Comparison of ENCODE assay signal across 9 cellular contexts in the genomic region with DNA sequence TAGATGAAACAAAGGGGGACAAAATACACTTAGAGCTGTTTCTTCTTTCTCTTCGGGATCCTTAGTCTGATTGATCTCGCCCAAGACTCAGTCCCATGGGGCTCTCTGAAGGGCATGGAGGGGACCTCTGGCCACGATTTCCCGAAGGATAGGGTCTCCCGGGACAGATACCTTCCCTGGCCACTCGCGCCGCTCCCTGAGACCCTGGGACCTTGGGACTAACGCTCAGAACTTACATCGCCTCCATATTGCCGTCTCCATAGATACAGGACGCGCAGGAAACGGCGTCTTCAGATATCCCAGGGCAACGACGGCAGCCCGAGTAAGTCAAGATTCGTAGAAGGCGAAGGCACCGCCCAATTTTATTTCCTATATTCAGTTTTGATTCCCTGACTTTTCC. TPM values are rescaled to one million over a fixed set of nuclear protein-coding genes. Genes with fewer than 3 reads are reported as not detected.
A peak's percentile ranks its signal among the peaks of the same experiment; 100 is the strongest.
DNase-seq lines count a peak whose midpoint lies in the region; ATAC-seq and TF ChIP-seq lines count a peak whose summit lies in the region.
"Had no signal": no experiment of that assay in that cellular context is flagged by ENCODE, and none has a peak within 500 bp of the region (broad histone marks: within the 10 kb centered on the region; RNA-seq: fewer than 3 reads in every experiment).

A gene with protein sequence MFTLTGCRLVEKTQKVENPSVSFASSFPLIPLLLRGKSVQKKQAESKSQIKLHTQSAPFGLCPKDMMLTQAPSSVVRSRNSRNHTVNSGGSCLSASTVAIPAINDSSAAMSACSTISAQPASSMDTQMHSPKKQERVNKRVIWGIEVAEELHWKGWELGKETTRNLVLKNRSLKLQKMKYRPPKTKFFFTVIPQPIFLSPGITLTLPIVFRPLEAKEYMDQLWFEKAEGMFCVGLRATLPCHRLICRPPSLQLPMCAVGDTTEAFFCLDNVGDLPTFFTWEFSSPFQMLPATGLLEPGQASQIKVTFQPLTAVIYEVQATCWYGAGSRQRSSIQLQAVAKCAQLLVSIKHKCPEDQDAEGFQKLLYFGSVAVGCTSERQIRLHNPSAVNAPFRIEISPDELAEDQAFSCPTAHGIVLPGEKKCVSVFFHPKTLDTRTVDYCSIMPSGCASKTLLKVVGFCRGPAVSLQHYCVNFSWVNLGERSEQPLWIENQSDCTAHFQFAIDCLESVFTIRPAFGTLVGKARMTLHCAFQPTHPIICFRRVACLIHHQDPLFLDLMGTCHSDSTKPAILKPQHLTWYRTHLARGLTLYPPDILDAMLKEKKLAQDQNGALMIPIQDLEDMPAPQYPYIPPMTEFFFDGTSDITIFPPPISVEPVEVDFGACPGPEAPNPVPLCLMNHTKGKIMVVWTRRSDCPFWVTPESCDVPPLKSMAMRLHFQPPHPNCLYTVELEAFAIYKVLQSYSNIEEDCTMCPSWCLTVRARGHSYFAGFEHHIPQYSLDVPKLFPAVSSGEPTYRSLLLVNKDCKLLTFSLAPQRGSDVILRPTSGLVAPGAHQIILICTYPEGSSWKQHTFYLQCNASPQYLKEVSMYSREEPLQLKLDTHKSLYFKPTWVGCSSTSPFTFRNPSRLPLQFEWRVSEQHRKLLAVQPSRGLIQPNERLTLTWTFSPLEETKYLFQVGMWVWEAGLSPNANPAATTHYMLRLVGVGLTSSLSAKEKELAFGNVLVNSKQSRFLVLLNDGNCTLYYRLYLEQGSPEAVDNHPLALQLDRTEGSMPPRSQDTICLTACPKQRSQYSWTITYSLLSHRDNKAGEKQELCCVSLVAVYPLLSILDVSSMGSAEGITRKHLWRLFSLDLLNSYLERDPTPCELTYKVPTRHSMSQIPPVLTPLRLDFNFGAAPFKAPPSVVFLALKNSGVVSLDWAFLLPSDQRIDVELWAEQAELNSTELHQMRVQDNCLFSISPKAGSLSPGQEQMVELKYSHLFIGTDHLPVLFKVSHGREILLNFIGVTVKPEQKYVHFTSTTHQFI (N-terminal part only) (minus strand): TSS at position 265 of the 400 bp plus-strand sequence. CDS start 2,468 bp downstream, outside the sequence.

- peak within 1 kb of the TSS; percentile 1 for H3K4me3 Mint-ChIP-seq in activated naive CD8-positive, alpha-beta T cell treated with anti-CD3 and anti-CD28 coated beads, Interleukin-2, amount 10 ng/mL, durations not matched to agents 7 days and 5 days

- H3K36me3 Mint-ChIP-seq in activated naive CD8-positive, alpha-beta T cell treated with anti-CD3 and anti-CD28 coated beads, Interleukin-2, amount 10 ng/mL, durations not matched to agents 7 days and 5 days: no peaks in the 10 kb centered on the region

- H3K4me3 ChIP-seq in MM.1S (ENCODE audit: low read length) (no peak within 1 kb of the TSS), iPS-18a (ENCODE audit: low read length) (peak within 1 kb of the TSS; percentile 75)

- no peak within 1 kb of the TSS for H3K9ac ChIP-seq in MM.1S (ENCODE audit: low read length)
- H3K9ac ChIP-seq in iPS-18a (ENCODE audit: low read length): no peak within 1 kb of the TSS

- POLR2A ChIA-PET in activated naive CD8-positive, alpha-beta T cell treated with anti-CD3 and anti-CD28 coated beads, Interleukin-2, amount 10 ng/mL, durations not matched to agents 7 days and 5 days (lab: Charles Lee): no interaction called here

- H3K36me3 ChIP-seq in MM.1S (replicated peaks; ENCODE audit: insufficient read depth, low read length) (no peaks in the 10 kb centered on the region), iPS-18a (ENCODE audit: control insufficient read depth, low read depth, low read length) (no peaks in the 10 kb centered on the region)

- no peak for TF ChIP-seq CTCF in MM.1S (IDR thresholded peaks at IDR 0.05; ENCODE audit: low read length)

- peak within 1 kb of the TSS; percentile 11; the same call in 1 of the 2 replicates for H3K4me2 ChIP-seq in MM.1S (ENCODE audit: low read depth, low read length)

- no peaks in the 10 kb centered on the region for H3K79me2 ChIP-seq in MM.1S (ENCODE audit: low read length)

- H2AFZ ChIP-seq in MM.1S (ENCODE audit: low read length): no peak within 1 kb of the TSS

- peaks cover 4% of the 10 kb centered on the region for H3K4me1 Mint-ChIP-seq in activated naive CD8-positive, alpha-beta T cell treated with anti-CD3 and anti-CD28 coated beads, Interleukin-2, amount 10 ng/mL, durations not matched to agents 7 days and 5 days

- no peaks in the 10 kb centered on the region for H3K9me3 Mint-ChIP-seq in activated naive CD8-positive, alpha-beta T cell treated with anti-CD3 and anti-CD28 coated beads, Interleukin-2, amount 10 ng/mL, durations not matched to agents 7 days and 5 days

- no peak within 1 kb of the TSS for H3K27ac Mint-ChIP-seq in activated naive CD8-positive, alpha-beta T cell treated with anti-CD3 and anti-CD28 coated beads, Interleukin-2, amount 10 ng/mL, durations not matched to agents 7 days and 5 days

- peaks cover 87% of the 10 kb centered on the region for H3K27me3 ChIP-seq in MM.1S (replicated peaks; ENCODE audit: insufficient read depth, low read length)
- peaks cover 59% of the 10 kb centered on the region for H3K27me3 ChIP-seq in iPS-18a (ENCODE audit: control insufficient read depth, insufficient read depth, low read length)

- H3K27me3 Mint-ChIP-seq in activated naive CD8-positive, alpha-beta T cell treated with anti-CD3 and anti-CD28 coated beads, Interleukin-2, amount 10 ng/mL, durations not matched to agents 7 days and 5 days: peaks cover 35% of the 10 kb centered on the region

- no peaks in the 10 kb centered on the region for H3K9me3 ChIP-seq in MM.1S (replicated peaks; ENCODE audit: insufficient read depth, low read length)
- no peaks in the 10 kb centered on the region for H3K9me3 ChIP-seq in iPS-18a (ENCODE audit: control insufficient read depth, low read depth, low read length)

- H3K27ac ChIP-seq in MM.1S (ENCODE audit: low read length) (no peak within 1 kb of the TSS), iPS-18a (ENCODE audit: low read length) (no peak within 1 kb of the TSS)

- no peaks in the 10 kb centered on the region for H3K4me1 ChIP-seq in MM.1S (ENCODE audit: low read length)
- H3K4me1 ChIP-seq in iPS-18a (ENCODE audit: control insufficient read depth, low read depth, low read length): peaks cover 3% of the 10 kb centered on the region

- H3F3A ChIP-seq in MM.1S (ENCODE audit: insufficient read depth, low read length): no peaks in the 10 kb centered on the region

- H3K9me2 ChIP-seq in MM.1S (replicated peaks; ENCODE audit: insufficient read depth, low read length): no peaks in the 10 kb centered on the region

- no peak for ATAC-seq in activated naive CD8-positive, alpha-beta T cell treated with anti-CD3 and anti-CD28 coated beads, Interleukin-2, amount 10 ng/mL, durations not matched to agents 7 days and 5 days (ENCODE audit: low read depth)
- ATAC-seq in GM18867 (IDR thresholded peaks at IDR 0.05; ENCODE audit: unreplicated experiment): no peak

- no peaks in the 10 kb centered on the region for H4K20me1 ChIP-seq in MM.1S (ENCODE audit: insufficient read depth, low read length)

- DNase-seq in COLO829 (ENCODE audit: low spot score) (peak; percentile 88), MM.1S (no peak)
- DNase-seq in activated naive CD8-positive, alpha-beta T cell treated with anti-CD3 and anti-CD28 coated beads, Interleukin-2, amount 10 ng/mL, durations not matched to agents 7 days and 5 days: no peak
- peak; percentile 39 to 53 for DNase-seq in stimulated activated CD4-positive, alpha-beta T cell treated with anti-CD3 and anti-CD28 coated beads, Interleukin-2, amount 100 ng/mL, for 24 hours
- no peak for DNase-seq in effector CD4-positive, alpha-beta T cell
- DNase-seq in stimulated activated naive CD4-positive, alpha-beta T cell treated with Interleukin-2 at 50 U/mL for 16 hours (lab: John Stamatoyannopoulos, UW): no peak

RNA-seq across cellular contexts. Expression of the gene that starts here (rescaled TPM):
- not detected for total RNA-seq in activated naive CD8-positive, alpha-beta T cell treated with anti-CD3 and anti-CD28 coated beads, Interleukin-2, amount 10 ng/mL, durations not matched to agents 7 days and 5 days
- total RNA-seq: liver had no signal

Comparison
In these comparisons a context has a peak if more than half of its experiments do, and no peak if none do; other contexts are left out.
1. DNase-seq: peak in COLO829 (single experiment) and stimulated activated CD4-positive, alpha-beta T cell treated with anti-CD3 and anti-CD28 coated beads, Interleukin-2, amount 100 ng/mL, for 24 hours (2 of 2); none in MM.1S (single experiment), activated naive CD8-positive, alpha-beta T cell treated with anti-CD3 and anti-CD28 coated beads, Interleukin-2, amount 10 ng/mL, durations not matched to agents 7 days and 5 days (single experiment), effector CD4-positive, alpha-beta T cell (single experiment) and stimulated activated naive CD4-positive, alpha-beta T cell treated with Interleukin-2 at 50 U/mL for 16 hours (single experiment).